11 cellular contexts compared by ENCODE assay signal in genomic region chr2:216792222-216793001, GRCh38.
DNase-seq lines count a peak whose midpoint lies in the region; ATAC-seq, FAIRE-seq and TF ChIP-seq lines count a peak whose summit lies in the region.
"Had no signal": no experiment of that assay in that cellular context is flagged by ENCODE, and none has a peak within 500 bp of the region (broad histone marks: within the 10 kb centered on the region; RNA-seq: fewer than 3 reads in every experiment).

No MANE protein-coding gene starts in this region.

- no peaks in the 10 kb centered on the region for H3K36me3 ChIP-seq in astrocyte (ENCODE audit: insufficient read depth, low read length)
- H3K36me3 ChIP-seq in keratinocyte (ENCODE audit: control insufficient read depth in 2 of 2, extremely low read depth in 1 of 2, insufficient read depth in 2 of 2, low read length in 2 of 2): no peaks in the 10 kb centered on the region
- no peaks in the 10 kb centered on the region for H3K36me3 ChIP-seq in right lobe of liver
- H3K36me3 ChIP-seq: ovary had no signal

- FAIRE-seq in astrocyte (lab: Jason Lieb, UNC) (peak; percentile 68), keratinocyte (lab: Jason Lieb, UNC) (peak; percentile 68)

- peaks cover 3% of the 10 kb centered on the region for H3K36me3 Mint-ChIP-seq in astrocyte (ENCODE audit: low read depth, unreplicated experiment)
- H3K36me3 Mint-ChIP-seq in type B pancreatic cell: no peaks in the 10 kb centered on the region
- no peaks in the 10 kb centered on the region for H3K36me3 Mint-ChIP-seq in activated naive CD4-positive, alpha-beta T cell treated with anti-CD3 and anti-CD28 coated beads, Interleukin-2, amount 50 U/mL, for 72 hours
- H3K36me3 Mint-ChIP-seq: activated naive CD8-positive, alpha-beta T cell had no signal

- H3K4me1 Mint-ChIP-seq in astrocyte (ENCODE audit: low read depth, unreplicated experiment): peaks cover 10% of the 10 kb centered on the region
- peaks cover 18% of the 10 kb centered on the region for H3K4me1 Mint-ChIP-seq in type B pancreatic cell (ENCODE audit: unreplicated experiment)
- H3K4me1 Mint-ChIP-seq: B cell had no signal

- ATAC-seq in right lobe of liver: no peak
- no peak for ATAC-seq in activated naive CD4-positive, alpha-beta T cell treated with anti-CD3 and anti-CD28 coated beads, Interleukin-2, amount 50 U/mL, for 72 hours

- no peak overlapping the region for H2AFZ ChIP-seq in astrocyte (ENCODE audit: low read depth, low read length)
- H2AFZ ChIP-seq in keratinocyte (ENCODE audit: control insufficient read depth, low read length): peak overlapping the region; percentile 62

- H3K4me1 ChIP-seq in astrocyte (ENCODE audit: insufficient read depth, low read length): no peaks in the 10 kb centered on the region
- H3K4me1 ChIP-seq in keratinocyte (ENCODE audit: control insufficient read depth, extremely low read depth, insufficient read depth, low read length): peaks cover 8% of the 10 kb centered on the region
- H3K4me1 ChIP-seq in right lobe of liver: no peaks in the 10 kb centered on the region

- H3K27me3 ChIP-seq in astrocyte (ENCODE audit: insufficient read depth, low read length): peaks cover 3% of the 10 kb centered on the region
- no peaks in the 10 kb centered on the region for H3K27me3 ChIP-seq in keratinocyte (ENCODE audit: control insufficient read depth, extremely low read depth, insufficient read depth, low read length)
- H3K27me3 ChIP-seq in right lobe of liver: no peaks in the 10 kb centered on the region
- H3K27me3 ChIP-seq: ovary had no signal

- DNase-seq in NCI-H1417 (lab: John Stamatoyannopoulos, UW): peak in 2 of 3 experiments; percentile 13 to 37
- no peak for DNase-seq in NCI-H1417 treated with DMSO at 0.1 percent for 48 hours (lab: John Stamatoyannopoulos, UW)
- peak; percentile 83 for DNase-seq in astrocyte (ENCODE audit: low read depth)
- no peak for DNase-seq in keratinocyte (ENCODE audit: low read depth, low spot score)
- no peak for DNase-seq in type B pancreatic cell (ENCODE audit: extremely low spot score, unreplicated experiment)
- no peak for DNase-seq in A172 (ENCODE audit: low spot score)
- DNase-seq in right lobe of liver: no peak
- DNase-seq in activated naive CD4-positive, alpha-beta T cell treated with anti-CD3 and anti-CD28 coated beads, Interleukin-2, amount 50 U/mL, for 72 hours (ENCODE audit: low spot score in 2 of 2): no peak

- H3K9me3 Mint-ChIP-seq in astrocyte (ENCODE audit: unreplicated experiment) (no peaks in the 10 kb centered on the region), type B pancreatic cell (no peaks in the 10 kb centered on the region)
- H3K9me3 Mint-ChIP-seq in activated naive CD4-positive, alpha-beta T cell treated with anti-CD3 and anti-CD28 coated beads, Interleukin-2, amount 50 U/mL, for 72 hours: no peaks in the 10 kb centered on the region

- dilution Hi-C loops in keratinocyte (cut with MboI; ENCODE audit: extremely low pct_ligation_motif_present, low sequenced_read_pairs): no loop called here

- H3K4me3 Mint-ChIP-seq in astrocyte (ENCODE audit: unreplicated experiment): no peak overlapping the region
- H3K4me3 Mint-ChIP-seq in type B pancreatic cell: no peak overlapping the region
- H3K4me3 Mint-ChIP-seq: activated naive CD8-positive, alpha-beta T cell; B cell had no signal

- H3K27me3 Mint-ChIP-seq in astrocyte (ENCODE audit: low read depth, unreplicated experiment) (peaks cover 4% of the 10 kb centered on the region), type B pancreatic cell (no peaks in the 10 kb centered on the region)
- H3K27me3 Mint-ChIP-seq: activated naive CD8-positive, alpha-beta T cell had no signal

- intact Hi-C loops in right lobe of liver (cut with DNase I): no loop called here

- H3K9me1 ChIP-seq in keratinocyte (ENCODE audit: control insufficient read depth, extremely low read depth, insufficient read depth, low read length): no peaks in the 10 kb centered on the region

- no peak for TF ChIP-seq CTCF in astrocyte (IDR thresholded peaks at IDR 0.05; ENCODE audit: insufficient read depth, low read depth, low read length)
- TF ChIP-seq CTCF in keratinocyte (optimal IDR thresholded peaks at IDR 0.05 in 1 of 3, IDR thresholded peaks at IDR 0.05 in 1 of 3, conservative IDR thresholded peaks at IDR 0.05 in 1 of 3; ENCODE audit: extremely low read depth in 1 of 3, insufficient read depth in 2 of 3, low read length in 3 of 3): peak in 2 of 3 experiments; percentile 34 to 50
- no peak for TF ChIP-seq CTCF in type B pancreatic cell (conservative IDR thresholded peaks at IDR 0.05)
- TF ChIP-seq CTCF in right lobe of liver (IDR thresholded peaks at IDR 0.05): no peak

- H3K4me3 ChIP-seq in astrocyte (ENCODE audit: insufficient read depth, low read depth, low read length) (no peak overlapping the region), keratinocyte (ENCODE audit: control insufficient read depth in 2 of 3, extremely low read depth in 1 of 3, insufficient read depth in 2 of 3, low read depth in 1 of 3, low read length in 3 of 3) (peak overlapping the region in 1 of 3 experiments; percentile 1), right lobe of liver (no peak overlapping the region)
- H3K4me3 ChIP-seq: ovary had no signal

- H3K9me3 ChIP-seq in astrocyte (ENCODE audit: insufficient read depth, low read depth, low read length): no peaks in the 10 kb centered on the region
- no peaks in the 10 kb centered on the region for H3K9me3 ChIP-seq in keratinocyte (ENCODE audit: control insufficient read depth, low read depth, low read length)
- no peaks in the 10 kb centered on the region for H3K9me3 ChIP-seq in right lobe of liver
- H3K9me3 ChIP-seq: ovary had no signal

- no peak for TF ChIP-seq POLR2A in right lobe of liver (IDR thresholded peaks at IDR 0.05)

- H3K9ac ChIP-seq in astrocyte (ENCODE audit: low read length) (no peak overlapping the region), keratinocyte (ENCODE audit: control insufficient read depth, extremely low read depth, insufficient read depth, low read length) (no peak overlapping the region)

- H3K27ac Mint-ChIP-seq in astrocyte (ENCODE audit: unreplicated experiment) (peak overlapping the region; percentile 95), type B pancreatic cell (peak overlapping the region; percentile 73)
- H3K27ac Mint-ChIP-seq in activated naive CD4-positive, alpha-beta T cell treated with anti-CD3 and anti-CD28 coated beads, Interleukin-2, amount 50 U/mL, for 72 hours: no peak overlapping the region
- H3K27ac Mint-ChIP-seq: activated naive CD8-positive, alpha-beta T cell; B cell had no signal

- no peak overlapping the region for H3K27ac ChIP-seq in astrocyte (ENCODE audit: low read depth, low read length)
- no peak overlapping the region for H3K27ac ChIP-seq in keratinocyte (ENCODE audit: control insufficient read depth, insufficient read depth, low read length)
- no peak overlapping the region for H3K27ac ChIP-seq in right lobe of liver

- no peaks in the 10 kb centered on the region for H3K79me2 ChIP-seq in astrocyte (ENCODE audit: insufficient read depth, low read length)
- no peaks in the 10 kb centered on the region for H3K79me2 ChIP-seq in keratinocyte (ENCODE audit: control insufficient read depth, insufficient read depth, low read length)

- H4K20me1 ChIP-seq in astrocyte (ENCODE audit: insufficient read depth, low read length) (no peaks in the 10 kb centered on the region), keratinocyte (ENCODE audit: control insufficient read depth, extremely low read depth, insufficient read depth, low read length) (no peaks in the 10 kb centered on the region)

- H3K4me2 ChIP-seq in astrocyte (ENCODE audit: low read length) (no peak overlapping the region), keratinocyte (ENCODE audit: control insufficient read depth, extremely low read depth, insufficient read depth, low read depth, low read length) (peak overlapping the region; percentile 69)

- WGBS in right lobe of liver (ENCODE audit: insufficient coverage, low coverage, low lambda C conversion rate, missing lambda C conversion rate): 83% methylated on average over 5 of the region's 8 CpGs

Comparison
In these comparisons a context has a peak if more than half of its experiments do, and no peak if none do; other contexts are left out.
1. DNase-seq: peak in NCI-H1417 (2 of 3) and astrocyte (single experiment); none in NCI-H1417 treated with DMSO at 0.1 percent for 48 hours (single experiment), keratinocyte (single experiment), type B pancreatic cell (single experiment), A172 (single experiment), right lobe of liver (0 of 3) and activated naive CD4-positive, alpha-beta T cell treated with anti-CD3 and anti-CD28 coated beads, Interleukin-2, amount 50 U/mL, for 72 hours (0 of 2).
2. H3K27ac Mint-ChIP-seq: peak in astrocyte (single experiment) and type B pancreatic cell (single experiment); none in activated naive CD4-positive, alpha-beta T cell treated with anti-CD3 and anti-CD28 coated beads, Interleukin-2, amount 50 U/mL, for 72 hours (0 of 2).
3. CTCF ChIP-seq: peak in keratinocyte (2 of 3); none in astrocyte (single experiment), type B pancreatic cell (single experiment) and right lobe of liver (0 of 4).